ENCODE assay signal across 12 cellular contexts in genomic region chr2:127647242-127648190, GRCh38. TPM values are rescaled to one million over a fixed set of nuclear protein-coding genes. Genes with fewer than 3 reads are reported as not detected.
DNase-seq lines count a peak whose midpoint lies in the region; ATAC-seq, FAIRE-seq and TF ChIP-seq lines count a peak whose summit lies in the region.
"Had no signal": no experiment of that assay in that cellular context is flagged by ENCODE, and none has a peak within 500 bp of the region (broad histone marks: within the 10 kb centered on the region; RNA-seq: fewer than 3 reads in every experiment).

No MANE protein-coding gene starts in this region.

- no peak for ATAC-seq in DND-41 (ENCODE audit: insufficient read depth, low read depth)
- no peak for ATAC-seq in T-cell (replicated peaks in 1 of 4)

- no peaks in the 10 kb centered on the region for H4K20me1 ChIP-seq in DND-41 (ENCODE audit: insufficient read depth, low read length)

- peak overlapping the region; percentile 8 to 14 for H3K27ac Mint-ChIP-seq in T-cell

- H3K9me3 Mint-ChIP-seq in T-cell: no peaks in the 10 kb centered on the region
- H3K9me3 Mint-ChIP-seq: CD14-positive monocyte had no signal

- H3K4me1 ChIP-seq in DND-41 (ENCODE audit: insufficient read depth, low read length) (peaks cover 71% of the 10 kb centered on the region), left ventricle myocardium inferior (peaks cover 98% of the 10 kb centered on the region), HAP-1 (no peaks in the 10 kb centered on the region)

- peak overlapping the region in 1 of 3 donors; percentile 72 for H3K4me3 Mint-ChIP-seq in T-cell

- H3K4me1 Mint-ChIP-seq in T-cell: peaks cover 19 to 41% (median 30%) of the 10 kb centered on the region in 3 donors

- no peak overlapping the region for H2AFZ ChIP-seq in DND-41 (ENCODE audit: low read depth, low read length)

- intact Hi-C loops in left ventricle myocardium inferior (cut with micrococcal nuclease) (no loop called here), lower leg skin (cut with DNase I; ENCODE audit: low total_unique reads) (no loop called here)

- no peak for TF ChIP-seq POLR2A in lower leg skin (IDR thresholded peaks at IDR 0.05)

- H3K9ac ChIP-seq in DND-41 (ENCODE audit: low read depth, low read length): peak overlapping the region; percentile 32

- no peak for FAIRE-seq in GM19239 (lab: Jason Lieb, UNC)
- FAIRE-seq: endometrium had no signal

- H3K4me2 ChIP-seq in DND-41 (ENCODE audit: insufficient read depth, low read length): peak overlapping the region; percentile 20

- TF ChIP-seq CTCF in DND-41 (IDR thresholded peaks at IDR 0.05; ENCODE audit: borderline replicate concordance, extremely low read depth, low read length, poor library complexity, severe bottlenecking): no peak
- no peak for TF ChIP-seq CTCF in left ventricle myocardium inferior (IDR thresholded peaks at IDR 0.05; ENCODE audit: borderline replicate concordance)
- no peak for TF ChIP-seq CTCF in lower leg skin (IDR thresholded peaks at IDR 0.05)

- H3K27ac ChIP-seq in DND-41 (ENCODE audit: low read length): peak overlapping the region; percentile 71
- peak overlapping the region; percentile 94 for H3K27ac ChIP-seq in left ventricle myocardium inferior (replicated peaks)

- H3K27me3 Mint-ChIP-seq in T-cell: no peaks in the 10 kb centered on the region

- DNase-seq in DND-41: no peak
- DNase-seq in T-cell: no peak
- DNase-seq in left ventricle myocardium inferior: no peak
- peak; percentile 27 for DNase-seq in renal cortical epithelial cell (ENCODE audit: low read depth)
- DNase-seq in GM19239 (ENCODE audit: insufficient read length, low spot score): no peak
- DNase-seq in HAP-1 (ENCODE audit: low spot score in 2 of 2): no peak
- DNase-seq in NCI-H748 (lab: John Stamatoyannopoulos, UW; ENCODE audit: unreplicated experiment): no peak
- no peak for DNase-seq in lower leg skin (ENCODE audit: low spot score in 2 of 2)
- DNase-seq: activated naive CD4-positive, alpha-beta T cell treated with Interleukin-2 at 50 U/mL for 16 hours; islet precursor cell had no signal

- POLR2A ChIA-PET in T-cell (lab: Charles Lee): no interaction called here

- CTCF ChIA-PET in T-cell (lab: Charles Lee): interaction anchor here in 1 of 2 donors (5.2 kb wide), 1 partner anchor 56 kb away, joined by 35 read pairs; no protein-coding TSS in a partner anchor

- in situ Hi-C loops in HAP-1 (cut with MboI; ENCODE audit: low sequenced_read_pairs): no loop called here

- 66 to 72% methylated on average over 15 of the region's 16 CpGs for WGBS in lower leg skin, 2 donors

- H3K9me3 ChIP-seq in DND-41 (ENCODE audit: insufficient read depth, low read length, severe bottlenecking) (no peaks in the 10 kb centered on the region), left ventricle myocardium inferior (replicated peaks) (no peaks in the 10 kb centered on the region), HAP-1 (no peaks in the 10 kb centered on the region)

- H3K4me3 ChIP-seq in DND-41 (ENCODE audit: low read depth in 1 of 2, low read length in 2 of 2) (no peak overlapping the region), left ventricle myocardium inferior (no peak overlapping the region), HAP-1 (no peak overlapping the region), lower leg skin (ENCODE audit: low read depth, poor library complexity, severe bottlenecking) (no peak overlapping the region)

- H3K36me3 Mint-ChIP-seq in T-cell: no peaks in the 10 kb centered on the region
- H3K36me3 Mint-ChIP-seq: CD14-positive monocyte had no signal

- H3K79me2 ChIP-seq in DND-41 (ENCODE audit: insufficient read depth, low read length): no peaks in the 10 kb centered on the region

- H3K36me3 ChIP-seq in DND-41 (ENCODE audit: insufficient read depth, low read length) (no peaks in the 10 kb centered on the region), left ventricle myocardium inferior (peaks cover 40% of the 10 kb centered on the region), HAP-1 (replicated peaks) (no peaks in the 10 kb centered on the region)

- H3K27me3 ChIP-seq in DND-41 (ENCODE audit: insufficient read depth, low read length, poor library complexity) (no peaks in the 10 kb centered on the region), left ventricle myocardium inferior (ENCODE audit: low read depth) (no peaks in the 10 kb centered on the region), HAP-1 (ENCODE audit: low read depth) (no peaks in the 10 kb centered on the region)

RNA-seq across cellular contexts. Expression of gene GPR17, which starts 1.6 kb away (rescaled TPM):
- not detected for total RNA-seq in T-cell
- 0.16 TPM for total RNA-seq in left ventricle myocardium inferior
- total RNA-seq in renal cortical epithelial cell: not detected in 2 replicates
- total RNA-seq in lower leg skin: under 1 TPM in 1 of 4 donors, not detected in 3; 0.88 TPM

RNA-seq across cellular contexts. Expression of gene LIMS2, which starts 27.8 kb away (rescaled TPM):
- total RNA-seq in T-cell (10 to 100 TPM in 3 of 5 donors, 1 to 10 TPM in 2; 8.4 to 14.8 (median 10.3) TPM), left ventricle myocardium inferior (173 TPM), renal cortical epithelial cell (0.87 and 3.7 TPM in 2 replicates), lower leg skin (10 to 100 TPM in 2 of 4 donors, 1 to 10 TPM in 2; 7.5 to 19.4 (median 11.4) TPM)

RNA-seq across cellular contexts. Expression of gene SFT2D3, which starts 53.8 kb away (rescaled TPM):
- total RNA-seq in T-cell (10 to 100 TPM in 3 of 5 donors, 1 to 10 TPM in 2; 6.1 to 13.9 (median 12.4) TPM), left ventricle myocardium inferior (2.9 TPM), renal cortical epithelial cell (5.4 and 9.2 TPM in 2 replicates), lower leg skin (10 to 100 TPM in 3 of 4 donors, 1 to 10 TPM in 1; 9.7 to 16.3 (median 13.7) TPM)
